In genomic region chr5:116830079-116830478, GRCh38 we compare ENCODE assay signal across 22 cellular contexts.
DNase-seq lines count a peak whose midpoint lies in the region; ATAC-seq and TF ChIP-seq lines count a peak whose summit lies in the region.
"Had no signal": no experiment of that assay in that cellular context is flagged by ENCODE, and none has a peak within 500 bp of the region (broad histone marks: within the 10 kb centered on the region; RNA-seq: fewer than 3 reads in every experiment).

No MANE protein-coding gene starts in this region.

- H3K36me3 ChIP-seq in mesodermal cell (ENCODE audit: control insufficient read depth, insufficient read depth, low read length) (no peaks in the 10 kb centered on the region), brain microvascular endothelial cell (replicated peaks) (no peaks in the 10 kb centered on the region)
- H3K36me3 ChIP-seq: SJCRH30 had no signal

- CTCF ChIA-PET in WTC11 (lab: Charles Lee) = no interaction called here

- H3K4me1 ChIP-seq in mesodermal cell (ENCODE audit: control insufficient read depth, insufficient read depth, low read length, poor library complexity, severe bottlenecking) = peaks cover 4% of the 10 kb centered on the region

- peaks cover 14% of the 10 kb centered on the region; the same call in 1 of the 2 replicates for H3K9me3 Mint-ChIP-seq in WTC11
- no peaks in the 10 kb centered on the region for H3K9me3 Mint-ChIP-seq in stimulated activated memory B cell treated with anti-CD40 and anti-IgM and Interleukin-4, amounts not matched to agents 10 μg/mL and 1 μg/mL and 100 μg/mL, for 72 hours
- H3K9me3 Mint-ChIP-seq: CD8-positive, alpha-beta T cell had no signal

- H3K4me1 Mint-ChIP-seq in WTC11 = peaks cover 32% of the 10 kb centered on the region
- H3K4me1 Mint-ChIP-seq in stimulated activated memory B cell treated with anti-CD40 and anti-IgM and Interleukin-4, amounts not matched to agents 10 μg/mL and 1 μg/mL and 100 μg/mL, for 72 hours = no peaks in the 10 kb centered on the region
- H3K4me1 Mint-ChIP-seq: IgD-negative memory B cell had no signal

- peak; percentile 1 for DNase-seq in NCI-H2227 (lab: John Stamatoyannopoulos, UW; ENCODE audit: unreplicated experiment)
- no peak for DNase-seq in NCI-H2227 treated with DMSO at 0.1 percent for 48 hours (lab: John Stamatoyannopoulos, UW)
- no peak for DNase-seq in WTC11 (ENCODE audit: low spot score)
- no peak for DNase-seq in brain microvascular endothelial cell
- DNase-seq: ACHN; CD8-positive, alpha-beta T cell; DND-41; H7; NCI-H1105; NCI-H146; NCI-H2029; NCI-H2171; NCI-H446; NCI-H526; OCI-M1; SJCRH30 had no signal

- no peaks in the 10 kb centered on the region for H3K27me3 ChIP-seq in brain microvascular endothelial cell (replicated peaks)
- H3K27me3 ChIP-seq: SJCRH30 had no signal

- WGBS in mesodermal cell (ENCODE audit: insufficient coverage in 2 of 2), 2 experiments = 89 to 100% methylated on average over 2 to 3 of the region's 4 CpGs

- ATAC-seq in WTC11 (no peak; the same call in 1 of the 2 replicates), HG03571 (IDR thresholded peaks at IDR 0.05; ENCODE audit: unreplicated experiment) (no peak), HG02798 (IDR thresholded peaks at IDR 0.05; ENCODE audit: poor library complexity, unreplicated experiment) (no peak)
- peak; percentile 50 for ATAC-seq in stimulated activated memory B cell treated with anti-CD40 and anti-IgM and Interleukin-4, amounts not matched to agents 10 μg/mL and 1 μg/mL and 100 μg/mL, for 72 hours
- ATAC-seq: CD8-positive, alpha-beta T cell had no signal

- no peak for TF ChIP-seq CTCF in WTC11 (IDR thresholded peaks at IDR 0.05)
- no peak for TF ChIP-seq CTCF in brain microvascular endothelial cell (IDR thresholded peaks at IDR 0.05; ENCODE audit: low read depth, low read length, missing control alignments)

- POLR2A ChIA-PET in WTC11 (lab: Charles Lee) = no interaction called here

- in situ Hi-C loops in brain microvascular endothelial cell (cut with HindIII; ENCODE audit: low pct_ligation_motif_present, low sequenced_read_pairs) = no loop called here

- H3K27ac Mint-ChIP-seq in WTC11 = peak overlapping the region; percentile 37; the same call in 1 of the 2 replicates
- H3K27ac Mint-ChIP-seq in stimulated activated memory B cell treated with anti-CD40 and anti-IgM and Interleukin-4, amounts not matched to agents 10 μg/mL and 1 μg/mL and 100 μg/mL, for 72 hours = no peak overlapping the region
- H3K27ac Mint-ChIP-seq: CD8-positive, alpha-beta T cell; IgD-negative memory B cell had no signal

- H3K27me3 Mint-ChIP-seq in WTC11 (ENCODE audit: low read depth) = no peaks in the 10 kb centered on the region
- H3K27me3 Mint-ChIP-seq in stimulated activated memory B cell treated with anti-CD40 and anti-IgM and Interleukin-4, amounts not matched to agents 10 μg/mL and 1 μg/mL and 100 μg/mL, for 72 hours = no peaks in the 10 kb centered on the region
- H3K27me3 Mint-ChIP-seq: IgD-negative memory B cell had no signal

- H3K9me3 ChIP-seq in mesodermal cell (ENCODE audit: control insufficient read depth, low read length) = no peaks in the 10 kb centered on the region
- H3K9me3 ChIP-seq: SJCRH30 had no signal

- no peak overlapping the region for H3K4me3 ChIP-seq in mesodermal cell (ENCODE audit: extremely low read depth, insufficient read depth, low read length, poor library complexity, severe bottlenecking)
- no peak overlapping the region for H3K4me3 ChIP-seq in brain microvascular endothelial cell (ENCODE audit: low read depth, low read length)
- H3K4me3 ChIP-seq: SJCRH30 had no signal

- peaks cover 19% of the 10 kb centered on the region for H3K36me3 Mint-ChIP-seq in WTC11
- no peaks in the 10 kb centered on the region for H3K36me3 Mint-ChIP-seq in stimulated activated memory B cell treated with anti-CD40 and anti-IgM and Interleukin-4, amounts not matched to agents 10 μg/mL and 1 μg/mL and 100 μg/mL, for 72 hours
- H3K36me3 Mint-ChIP-seq: CD8-positive, alpha-beta T cell; IgD-negative memory B cell had no signal

- H3K4me3 Mint-ChIP-seq in WTC11 = no peak overlapping the region
- no peak overlapping the region for H3K4me3 Mint-ChIP-seq in stimulated activated memory B cell treated with anti-CD40 and anti-IgM and Interleukin-4, amounts not matched to agents 10 μg/mL and 1 μg/mL and 100 μg/mL, for 72 hours
- H3K4me3 Mint-ChIP-seq: CD8-positive, alpha-beta T cell; IgD-negative memory B cell had no signal

- H3K27ac ChIP-seq in mesodermal cell (ENCODE audit: low read depth, low read length, severe bottlenecking) (peak overlapping the region; percentile 6), brain microvascular endothelial cell (no peak overlapping the region)
- H3K27ac ChIP-seq: 22Rv1, SJCRH30 had no signal

TF ChIP-seq in WTC11, 78 proteins besides CTCF, POLR2A, EP300 and RAD21 (continues in another document):
- TF ChIP-seq ZNF423 (CRISPR knock-in tag; IDR thresholded peaks at IDR 0.05) (no peak), SMAD3 (CRISPR knock-in tag; IDR thresholded peaks at IDR 0.05; ENCODE audit: borderline replicate concordance) (no peak), HMGXB4 (CRISPR knock-in tag; IDR thresholded peaks at IDR 0.05) (no peak), FOXP1 (CRISPR knock-in tag; IDR thresholded peaks at IDR 0.05; ENCODE audit: borderline replicate concordance) (no peak), MXD4 (CRISPR knock-in tag; IDR thresholded peaks at IDR 0.05; ENCODE audit: borderline replicate concordance) (no peak), FOXJ3 (CRISPR knock-in tag; IDR thresholded peaks at IDR 0.05; ENCODE audit: borderline replicate concordance) (no peak), IRF2 (CRISPR knock-in tag; IDR thresholded peaks at IDR 0.05; ENCODE audit: borderline replicate concordance, low read depth) (no peak), ATF6 (CRISPR knock-in tag; IDR thresholded peaks at IDR 0.05) (no peak), ETV6 (CRISPR knock-in tag; IDR thresholded peaks at IDR 0.05) (no peak), PREB (CRISPR knock-in tag; IDR thresholded peaks at IDR 0.05; ENCODE audit: borderline replicate concordance) (no peak), NFE2L1 (CRISPR knock-in tag; IDR thresholded peaks at IDR 0.05) (no peak)
- TF ChIP-seq, protein P1, sequence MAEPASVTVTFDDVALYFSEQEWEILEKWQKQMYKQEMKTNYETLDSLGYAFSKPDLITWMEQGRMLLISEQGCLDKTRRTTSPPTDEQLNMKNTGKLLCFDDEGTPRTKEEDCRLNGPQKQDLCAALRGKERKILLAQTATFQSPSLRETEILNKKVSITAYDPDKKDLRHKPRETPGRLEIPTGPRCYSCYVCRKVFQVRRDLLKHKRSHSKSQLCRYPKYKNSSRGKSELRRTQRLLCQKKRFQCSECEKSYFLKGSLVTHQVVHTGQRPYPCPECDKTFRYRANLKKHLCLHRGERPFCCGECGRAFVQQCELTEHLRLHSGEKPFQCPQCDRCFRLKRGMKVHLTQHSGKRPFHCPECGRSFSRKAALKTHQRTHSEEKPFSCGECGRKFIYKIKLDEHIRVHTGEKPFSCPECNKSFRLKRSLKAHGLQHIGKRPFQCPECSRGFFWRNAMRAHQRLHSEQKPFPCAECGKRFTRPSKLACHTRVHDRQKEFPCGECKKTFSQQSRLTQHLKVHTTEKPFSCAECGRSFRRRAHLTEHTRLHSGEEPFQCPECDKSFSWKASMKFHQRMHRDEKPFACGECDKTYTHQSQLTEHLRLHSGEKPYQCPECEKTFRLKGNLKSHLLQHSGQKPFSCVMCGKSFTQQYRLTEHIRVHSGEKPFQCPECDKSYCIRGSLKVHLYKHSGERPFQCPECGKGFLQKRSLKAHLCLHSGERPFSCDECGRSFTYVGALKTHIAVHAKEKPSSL (CRISPR knock-in tag; conservative IDR thresholded peaks at IDR 0.05) = no peak
